Comparison of ENCODE assay signal across 1 cellular context in the genomic region with DNA sequence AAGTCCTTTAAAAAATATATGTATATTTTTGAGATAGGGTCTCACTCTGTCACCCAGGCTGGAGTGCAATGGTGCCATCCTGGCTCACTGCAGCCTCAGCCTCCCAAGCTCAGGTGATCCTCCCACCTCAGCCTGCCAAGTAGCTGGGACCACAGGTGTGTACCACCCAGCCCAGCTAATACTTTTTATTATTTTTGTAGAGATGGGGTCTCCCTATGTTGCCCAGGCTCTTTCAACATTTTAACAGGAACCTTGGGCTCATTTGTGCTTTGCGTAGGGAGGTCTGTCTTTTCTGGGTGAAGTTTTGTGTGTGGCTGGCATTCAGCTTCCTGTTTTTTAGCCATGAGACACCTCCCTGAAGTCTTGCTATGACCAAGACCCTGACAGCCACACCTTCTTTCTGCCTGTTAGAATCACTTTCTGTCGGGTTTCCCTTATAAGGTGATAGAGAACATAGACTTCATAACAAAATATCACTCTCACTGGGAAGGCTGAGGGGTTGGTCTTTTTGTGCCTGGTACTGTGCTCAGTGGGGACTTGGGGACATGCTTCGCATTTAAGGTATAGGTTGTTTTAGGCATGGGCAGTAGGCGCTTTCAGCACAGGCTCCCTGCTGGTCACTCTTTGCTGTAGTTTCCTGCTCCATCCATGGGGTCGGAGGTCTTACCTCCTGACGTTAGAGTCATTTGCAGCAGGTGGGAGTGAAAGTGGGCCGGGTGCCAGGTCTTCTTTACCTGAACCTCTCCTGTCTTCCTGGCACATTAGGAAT.
TF ChIP-seq lines count a peak whose summit lies in the region.

No MANE protein-coding gene starts in this region.

TF ChIP-seq in IMR-90, 13 proteins besides CTCF, POLR2A, EP300 and RAD21 (continued from another document):
- no peak for TF ChIP-seq MXI1 (IDR thresholded peaks at IDR 0.05; ENCODE audit: borderline replicate concordance, low read depth, low read length)
TF ChIP-seq in IMR-90: peak in this region for 0.
